Comparison of ENCODE assay signal across 8 cellular contexts in the genomic region with DNA sequence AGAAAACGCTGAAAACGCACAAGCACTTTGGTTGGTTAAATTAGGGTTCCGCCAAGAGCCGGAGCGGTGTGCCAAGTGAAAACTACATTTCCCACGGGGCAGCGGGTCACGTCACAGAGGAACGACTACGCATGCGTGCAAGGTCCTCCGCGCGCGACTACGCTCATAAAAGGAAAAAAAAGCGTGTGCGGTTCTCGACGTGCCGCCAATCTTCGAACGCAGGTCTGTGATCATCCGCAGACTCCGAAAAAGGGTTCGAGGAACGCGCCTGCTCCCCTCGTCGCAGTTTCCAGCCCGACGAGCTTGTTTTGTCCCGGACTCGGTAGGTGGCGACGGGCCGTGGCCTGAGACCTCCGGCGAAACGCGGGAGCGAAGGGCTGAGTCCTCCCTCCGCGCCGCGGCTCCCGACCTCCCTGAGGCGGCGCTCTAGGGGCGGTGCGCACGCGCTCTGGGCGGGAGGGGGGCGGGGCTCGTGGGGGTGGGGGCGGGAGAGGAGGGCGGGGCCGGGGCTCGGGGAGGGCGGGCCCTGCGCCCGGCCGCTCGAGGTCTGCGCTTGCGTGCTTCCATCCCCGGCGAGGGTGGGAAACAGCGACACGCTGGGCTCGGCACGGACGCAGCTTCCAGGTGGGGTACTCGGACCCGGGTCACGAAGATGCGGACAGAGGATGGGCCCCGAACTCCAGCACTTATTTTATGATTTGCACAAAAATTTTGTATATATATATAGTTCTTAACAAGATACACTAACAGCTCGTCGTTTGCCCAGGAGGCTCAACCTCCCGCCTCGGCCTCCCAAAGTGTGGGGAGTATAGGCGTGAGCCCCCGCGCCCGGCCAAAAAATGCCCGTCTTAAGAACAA. TPM values are rescaled to one million over a fixed set of nuclear protein-coding genes. Genes with fewer than 3 reads are reported as not detected.
DNase-seq lines count a peak whose midpoint lies in the region; ATAC-seq and TF ChIP-seq lines count a peak whose summit lies in the region.

A gene (plus strand): TSS at position 145 of the 858 bp plus-strand sequence. CDS start 27,150 bp downstream, outside the sequence.

- intact Hi-C loops in esophagus muscularis mucosa (cut with DNase I): loop anchor here (2.0 kb wide), 1 partner anchor 63 kb away; no protein-coding TSS in a partner anchor

- no peak for TF ChIP-seq EP300 in esophagus muscularis mucosa (IDR thresholded peaks at IDR 0.05)

- peaks cover 5% of the 10 kb centered on the region; the same call in 1 of the 2 replicates for H3K79me2 ChIP-seq in KMS-11 (ENCODE audit: insufficient read depth, low read depth)

- H3K27me3 ChIP-seq in KMS-11 (ENCODE audit: insufficient read depth, low read depth): no peaks in the 10 kb centered on the region
- H3K27me3 ChIP-seq in Peyer's patch: no peaks in the 10 kb centered on the region
- no peaks in the 10 kb centered on the region for H3K27me3 ChIP-seq in esophagus muscularis mucosa

- DNase-seq in DMS79 treated with DMSO at 0.1 percent for 48 hours (lab: John Stamatoyannopoulos, UW) (peak; percentile 91), Peyer's patch (peak; percentile 90 to 97 (median 93)), esophagus muscularis mucosa (ENCODE audit: extremely low spot score) (peak; percentile 98), myocyte (ENCODE audit: low read depth) (peak; percentile 94)
- DNase-seq in activated T-cell treated with anti-CD3 and anti-CD28 coated beads, Interleukin-2, amount 50 U/mL, for 48 hours: peak; percentile 94
- peak; percentile 72 to 87 for DNase-seq in stimulated activated CD8-positive, alpha-beta memory T cell treated with anti-CD3 and anti-CD28 coated beads, Interleukin-7, amount 100 ng/mL, for 48 hours (ENCODE audit: extremely low read depth in 1 of 2, low read depth in 1 of 2)

- peak; percentile 72 for ATAC-seq in GM21723 (IDR thresholded peaks at IDR 0.05; ENCODE audit: unreplicated experiment)

- peak within 1 kb of the TSS; percentile 91 for H3K9ac ChIP-seq in KMS-11

- H3K27ac ChIP-seq in KMS-11 (peak within 1 kb of the TSS; percentile 91), Peyer's patch (peak within 1 kb of the TSS; percentile 96 to 97 (median 96)), esophagus muscularis mucosa (replicated peaks in 1 of 4) (peak within 1 kb of the TSS; percentile 92 to 98 (median 96))

- H3K4me2 ChIP-seq in KMS-11: peak within 1 kb of the TSS; percentile 99

- H3K4me3 ChIP-seq in KMS-11 (IDR thresholded peaks at IDR 0.05; ENCODE audit: insufficient read depth, low read depth, low read length) (no peak within 1 kb of the TSS), Peyer's patch (peak within 1 kb of the TSS; percentile 65 to 78 (median 72)), esophagus muscularis mucosa (peak within 1 kb of the TSS; percentile 60 to 78 (median 66))

- TF ChIP-seq CTCF in KMS-11 (conservative IDR thresholded peaks at IDR 0.05; ENCODE audit: low read depth, low read length) (0 out of 2 replicates have a peak, but pooled peaks have one; percentile 15), Peyer's patch (IDR thresholded peaks at IDR 0.05) (peak in 5 of 6 experiments; percentile 10 to 44 (median 36)), esophagus muscularis mucosa (IDR thresholded peaks at IDR 0.05) (peak; percentile 19 to 43 (median 33))

- WGBS in esophagus muscularis mucosa: 1% methylated on average over 62 of the region's 88 CpGs

- H3K4me1 ChIP-seq in KMS-11 (ENCODE audit: low read depth, poor library complexity, severe bottlenecking) (peaks cover 31% of the 10 kb centered on the region), Peyer's patch (peaks cover 0 to 19% (median 2%) of the 10 kb centered on the region in 4 donors), esophagus muscularis mucosa (peaks cover 10 to 30% (median 22%) of the 10 kb centered on the region in 4 donors)

- H2AFZ ChIP-seq in KMS-11 (ENCODE audit: low read depth): peak within 1 kb of the TSS; percentile 81

- peak; percentile 92 to 94 for TF ChIP-seq POLR2A in Peyer's patch (IDR thresholded peaks at IDR 0.05)
- TF ChIP-seq POLR2A in esophagus muscularis mucosa (IDR thresholded peaks at IDR 0.05; ENCODE audit: low read depth): peak; percentile 93

- H3K9me3 ChIP-seq in Peyer's patch (no peaks in the 10 kb centered on the region), esophagus muscularis mucosa (no peaks in the 10 kb centered on the region)

- no peaks in the 10 kb centered on the region for H4K20me1 ChIP-seq in KMS-11 (ENCODE audit: insufficient read depth)

- H3K36me3 ChIP-seq in KMS-11 (ENCODE audit: insufficient read depth) (no peaks in the 10 kb centered on the region; the same call in 1 of the 2 replicates), Peyer's patch (peaks cover 0 to 15% (median 0%) of the 10 kb centered on the region in 3 donors), esophagus muscularis mucosa (peaks cover 6 to 26% (median 19%) of the 10 kb centered on the region in 4 donors)

RNA-seq across cellular contexts. Expression of the gene that starts here (rescaled TPM):
- 100 to 1,000 TPM in 1 of 4 donors, 10 to 100 TPM in 3; 27.3 to 117 (median 45.6) TPM for total RNA-seq in Peyer's patch
- 10 to 100 TPM; 33.2 to 43.4 (median 39.9) TPM for total RNA-seq in esophagus muscularis mucosa
- total RNA-seq in myocyte: 12.5 and 17.4 TPM in 2 replicates
- polyA plus RNA-seq in myocyte (2012): 11.7 TPM
